Comparison of ENCODE assay signal across 1 cellular context in the genomic region with DNA sequence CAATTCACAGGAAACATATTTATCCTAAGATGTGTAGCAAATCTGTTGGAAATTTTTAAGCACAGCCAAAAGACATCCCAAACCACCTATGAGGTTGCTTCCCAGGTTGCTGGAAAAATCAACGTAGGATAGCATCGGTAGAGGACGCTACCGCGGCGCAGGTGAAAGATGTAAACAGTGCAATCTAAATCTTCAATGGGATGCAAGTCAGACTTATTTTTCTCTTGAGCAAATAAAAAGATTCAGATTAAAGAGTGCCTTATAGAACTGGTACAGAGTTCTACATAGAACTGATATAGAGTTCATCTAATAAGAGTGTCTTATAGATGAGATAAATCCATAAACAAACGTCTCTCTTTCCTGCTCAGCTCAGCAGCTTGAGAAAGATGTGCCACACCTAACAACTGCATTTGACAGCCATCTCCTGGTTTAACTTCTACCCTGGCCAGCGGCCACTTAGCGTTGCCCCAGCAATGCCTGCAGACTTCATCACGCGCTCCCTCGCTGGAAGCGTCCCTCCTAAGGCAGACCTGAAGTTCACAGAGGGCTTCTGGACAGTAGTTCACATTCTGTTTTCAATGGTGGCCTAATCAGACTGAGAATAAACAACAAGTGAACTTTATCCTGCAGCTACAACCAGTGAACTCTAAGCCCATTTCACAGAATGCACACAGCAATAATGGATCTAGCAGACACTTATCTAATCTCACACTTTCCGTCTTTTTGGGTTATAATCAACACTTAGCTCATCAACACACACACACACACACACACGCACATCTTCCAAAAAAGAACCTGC.
TF ChIP-seq lines count a peak whose summit lies in the region.

No MANE protein-coding gene starts in this region.

TF ChIP-seq in A549, 52 proteins besides CTCF, POLR2A, EP300 and RAD21 (continued from another document):
- TF ChIP-seq REST (IDR thresholded peaks at IDR 0.05): no peak
- no peak; the same call in 1 of the 2 replicates for TF ChIP-seq JUNB (IDR thresholded peaks at IDR 0.05)
- TF ChIP-seq HOXB13 (CRISPR knock-in tag; IDR thresholded peaks at IDR 0.05; ENCODE audit: low read depth): no peak
- TF ChIP-seq KDM1A (IDR thresholded peaks at IDR 0.05; ENCODE audit: low read depth): no peak
- TF ChIP-seq, protein P1, sequence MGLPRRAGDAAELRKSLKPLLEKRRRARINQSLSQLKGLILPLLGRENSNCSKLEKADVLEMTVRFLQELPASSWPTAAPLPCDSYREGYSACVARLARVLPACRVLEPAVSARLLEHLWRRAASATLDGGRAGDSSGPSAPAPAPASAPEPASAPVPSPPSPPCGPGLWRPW (IDR thresholded peaks at IDR 0.05): no peak
- TF ChIP-seq, protein P2, sequence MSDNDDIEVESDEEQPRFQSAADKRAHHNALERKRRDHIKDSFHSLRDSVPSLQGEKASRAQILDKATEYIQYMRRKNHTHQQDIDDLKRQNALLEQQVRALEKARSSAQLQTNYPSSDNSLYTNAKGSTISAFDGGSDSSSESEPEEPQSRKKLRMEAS (IDR thresholded peaks at IDR 0.05): no peak; the same call in 1 of the 2 replicates
- TF ChIP-seq GATA3 (IDR thresholded peaks at IDR 0.05; ENCODE audit: borderline replicate concordance): no peak
- TF ChIP-seq SREBF2 (IDR thresholded peaks at IDR 0.05): no peak
- no peak for TF ChIP-seq FOXS1 (CRISPR knock-in tag; IDR thresholded peaks at IDR 0.05)
- no peak for TF ChIP-seq NPAS2 (CRISPR knock-in tag; IDR thresholded peaks at IDR 0.05; ENCODE audit: borderline replicate concordance)
- no peak; the same call in 1 of the 2 replicates for TF ChIP-seq EHF (CRISPR knock-in tag; IDR thresholded peaks at IDR 0.05)
- 0 out of 2 replicates have a peak, but pooled peaks have one; percentile 34 for TF ChIP-seq HOXA7 (CRISPR knock-in tag; IDR thresholded peaks at IDR 0.05)
- TF ChIP-seq, protein P3, sequence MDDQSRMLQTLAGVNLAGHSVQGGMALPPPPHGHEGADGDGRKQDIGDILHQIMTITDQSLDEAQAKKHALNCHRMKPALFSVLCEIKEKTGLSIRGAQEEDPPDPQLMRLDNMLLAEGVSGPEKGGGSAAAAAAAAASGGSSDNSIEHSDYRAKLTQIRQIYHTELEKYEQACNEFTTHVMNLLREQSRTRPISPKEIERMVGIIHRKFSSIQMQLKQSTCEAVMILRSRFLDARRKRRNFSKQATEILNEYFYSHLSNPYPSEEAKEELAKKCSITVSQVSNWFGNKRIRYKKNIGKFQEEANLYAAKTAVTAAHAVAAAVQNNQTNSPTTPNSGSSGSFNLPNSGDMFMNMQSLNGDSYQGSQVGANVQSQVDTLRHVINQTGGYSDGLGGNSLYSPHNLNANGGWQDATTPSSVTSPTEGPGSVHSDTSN (IDR thresholded peaks at IDR 0.05): no peak
- no peak for TF ChIP-seq KDM5A (IDR thresholded peaks at IDR 0.05)
- TF ChIP-seq FOSL2 (IDR thresholded peaks at IDR 0.05): no peak
- no peak for TF ChIP-seq FOSL2 (CRISPR knock-in tag; IDR thresholded peaks at IDR 0.05)
- no peak for TF ChIP-seq RCOR1 (IDR thresholded peaks at IDR 0.05; ENCODE audit: low read depth, low read length)
- TF ChIP-seq ESRRA (IDR thresholded peaks at IDR 0.05; ENCODE audit: borderline replicate concordance, low read length): no peak
- TF ChIP-seq RARB (CRISPR knock-in tag; IDR thresholded peaks at IDR 0.05): no peak
- no peak for TF ChIP-seq CHD2 (IDR thresholded peaks at IDR 0.05; ENCODE audit: low read length, partially characterized antibody)
- no peak; a peak in 1 of 5 replicates for TF ChIP-seq JUN (IDR thresholded peaks at IDR 0.05)
- peak; percentile 58 for TF ChIP-seq SMC3 (IDR thresholded peaks at IDR 0.05)
- TF ChIP-seq, protein P4, sequence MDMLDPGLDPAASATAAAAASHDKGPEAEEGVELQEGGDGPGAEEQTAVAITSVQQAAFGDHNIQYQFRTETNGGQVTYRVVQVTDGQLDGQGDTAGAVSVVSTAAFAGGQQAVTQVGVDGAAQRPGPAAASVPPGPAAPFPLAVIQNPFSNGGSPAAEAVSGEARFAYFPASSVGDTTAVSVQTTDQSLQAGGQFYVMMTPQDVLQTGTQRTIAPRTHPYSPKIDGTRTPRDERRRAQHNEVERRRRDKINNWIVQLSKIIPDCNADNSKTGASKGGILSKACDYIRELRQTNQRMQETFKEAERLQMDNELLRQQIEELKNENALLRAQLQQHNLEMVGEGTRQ (IDR thresholded peaks at IDR 0.05): no peak
- TF ChIP-seq HDAC2 (IDR thresholded peaks at IDR 0.05): no peak
- TF ChIP-seq HOXB5 (CRISPR knock-in tag; IDR thresholded peaks at IDR 0.05): no peak
- TF ChIP-seq MAFK (IDR thresholded peaks at IDR 0.05; ENCODE audit: partially characterized antibody): no peak
- TF ChIP-seq CBX8 (IDR thresholded peaks at IDR 0.05): no peak
- TF ChIP-seq CEBPB (IDR thresholded peaks at IDR 0.05): no peak
- no peak for TF ChIP-seq ZFP36 (IDR thresholded peaks at IDR 0.05; ENCODE audit: borderline replicate concordance, partially characterized antibody)
- TF ChIP-seq ZSCAN20 (CRISPR knock-in tag; IDR thresholded peaks at IDR 0.05): 0 out of 2 replicates have a peak, but pooled peaks have one; percentile 28
- TF ChIP-seq TP53 (CRISPR knock-in tag; IDR thresholded peaks at IDR 0.05): no peak
- TF ChIP-seq EHMT2 (IDR thresholded peaks at IDR 0.05; ENCODE audit: low read depth): no peak
- no peak for TF ChIP-seq ELK1 (IDR thresholded peaks at IDR 0.05; ENCODE audit: low read depth, low read length)
- TF ChIP-seq HEYL (CRISPR knock-in tag; IDR thresholded peaks at IDR 0.05): no peak; the same call in 1 of the 2 replicates
